24 cellular contexts compared by ENCODE assay signal in genomic region chr7:157995815-157996214, GRCh38.
A peak's percentile ranks its signal among the peaks of the same experiment; 100 is the strongest.
DNase-seq lines count a peak whose midpoint lies in the region; ATAC-seq, FAIRE-seq and TF ChIP-seq lines count a peak whose summit lies in the region.
"Had no signal": no experiment of that assay in that cellular context is flagged by ENCODE, and none has a peak within 500 bp of the region (broad histone marks: within the 10 kb centered on the region; RNA-seq: fewer than 3 reads in every experiment).

No MANE protein-coding gene starts in this region.

- POLR2A ChIA-PET in A549 (lab: Yijun Ruan, JAX) (no interaction called here), HEK293 (lab: Yijun Ruan, JAX) (no interaction called here), K562 (lab: Yijun Ruan, JAX) (interaction anchor here (1.1 kb wide), 1 partner anchor 11 kb away, joined by 3 read pairs; no protein-coding TSS in a partner anchor)

- H3K4me2 ChIP-seq in A549, result no peak overlapping the region
- no peak overlapping the region for H3K4me2 ChIP-seq in K562 (ENCODE audit: insufficient read depth, low read length)

- TF ChIP-seq RAD21 in A549 (conservative IDR thresholded peaks at IDR 0.05 in 1 of 2, IDR thresholded peaks at IDR 0.05 in 1 of 2) (no peak), K562 (CRISPR knock-in tag; conservative IDR thresholded peaks at IDR 0.05 in 1 of 2, IDR thresholded peaks at IDR 0.05 in 1 of 2) (no peak)

- H3K79me2 ChIP-seq in K562 (ENCODE audit: control insufficient read depth, insufficient read depth, low read length), result no peaks in the 10 kb centered on the region

- no peaks in the 10 kb centered on the region for H3K4me1 ChIP-seq in A549
- H3K4me1 ChIP-seq in HEK293 (ENCODE audit: control insufficient read depth, insufficient read depth, low read length), result no peaks in the 10 kb centered on the region
- peaks cover 0 to 4% of the 10 kb centered on the region in 2 experiments; a peak in 1 of 5 replicates for H3K4me1 ChIP-seq in K562 (replicated peaks in 1 of 2; ENCODE audit: control insufficient read depth in 2 of 2, insufficient read depth in 2 of 2, low read length in 2 of 2)
- H3K4me1 ChIP-seq in endodermal cell (ENCODE audit: control insufficient read depth, insufficient read depth, low read length), result no peaks in the 10 kb centered on the region
- no peaks in the 10 kb centered on the region for H3K4me1 ChIP-seq in body of pancreas
- H3K4me1 ChIP-seq in pancreas, result no peaks in the 10 kb centered on the region
- H3K4me1 ChIP-seq: Caco-2 had no signal

- CTCF ChIA-PET in A549 (lab: Yijun Ruan, JAX) (no interaction called here), HEK293 (lab: Yijun Ruan, JAX) (no interaction called here), K562 (lab: Yijun Ruan, JAX; ENCODE audit: low intra/inter-chr PET ratio) (no interaction called here)

- H2AFZ ChIP-seq in K562 (ENCODE audit: low read depth, low read length), result no peak overlapping the region

- 60% methylated on average over 6 of the region's 6 CpGs for WGBS in A549 (ENCODE audit: missing lambda C conversion rate)
- WGBS in K562 (ENCODE audit: insufficient coverage, low coverage, missing lambda C conversion rate), result 7% methylated on average over 6 of the region's 6 CpGs
- WGBS in endodermal cell (ENCODE audit: insufficient coverage in 1 of 2, insufficient read length in 1 of 2), 2 experiments, result 86 to 89% methylated on average over 6 of the region's 6 CpGs
- WGBS in body of pancreas, 2 donors, result 95 to 96% methylated on average over 6 of the region's 6 CpGs
- WGBS in pancreas, 2 donors, result 96 to 98% methylated on average over 6 of the region's 6 CpGs

- TF ChIP-seq POLR2A in A549 (IDR thresholded peaks at IDR 0.05; ENCODE audit: low read length) (no peak), K562 (conservative IDR thresholded peaks at IDR 0.05) (no peak), body of pancreas (IDR thresholded peaks at IDR 0.05) (no peak)

- no TSS peak for BruUV-seq in K562 (replicated peaks; lab: Mats Ljungman, UMichigan)

- no peaks in the 10 kb centered on the region for H3K9me3 ChIP-seq in A549
- no peaks in the 10 kb centered on the region for H3K9me3 ChIP-seq in HEK293 (ENCODE audit: control insufficient read depth, insufficient read depth, low read depth, low read length)
- H3K9me3 ChIP-seq in K562 (replicated peaks; ENCODE audit: control insufficient read depth, insufficient read depth, low read depth, low read length), result no peaks in the 10 kb centered on the region
- peaks cover 50% of the 10 kb centered on the region for H3K9me3 ChIP-seq in endodermal cell (ENCODE audit: control insufficient read depth, low read length)
- H3K9me3 ChIP-seq in body of pancreas, result no peaks in the 10 kb centered on the region
- H3K9me3 ChIP-seq in pancreas, result no peaks in the 10 kb centered on the region
- H3K9me3 ChIP-seq: Caco-2 had no signal

- H3K27me3 ChIP-seq in K562 (ENCODE audit: control insufficient read depth in 2 of 2, insufficient read depth in 2 of 2, low read length in 2 of 2), result peaks cover 37 to 56% of the 10 kb centered on the region in 2 experiments
- H3K27me3 ChIP-seq in endodermal cell (ENCODE audit: control insufficient read depth, insufficient read depth, low read length, poor library complexity, severe bottlenecking), result no peaks in the 10 kb centered on the region
- H3K27me3 ChIP-seq in body of pancreas, result no peaks in the 10 kb centered on the region
- no peaks in the 10 kb centered on the region for H3K27me3 ChIP-seq in pancreas
- H3K27me3 ChIP-seq: BLaER1 treated with 17β-estradiol and CSF1 and Interleukin-3, amounts not matched to agents 10 nM and 100 nM had no signal

- FAIRE-seq in A549 (lab: Jason Lieb, UNC), result no peak
- no peak for FAIRE-seq in K562 (lab: Jason Lieb, UNC)
- no peak for FAIRE-seq in pancreas (lab: Jason Lieb, UNC)
- FAIRE-seq: A204.1, D721Med, G401.6, GM12891, GM19239 had no signal

- peaks cover 15% of the 10 kb centered on the region for H4K20me1 ChIP-seq in K562 (replicated peaks; ENCODE audit: control insufficient read depth, insufficient read depth, low read length)
- H4K20me1 ChIP-seq: BLaER1 treated with 17β-estradiol and CSF1 and Interleukin-3, amounts not matched to agents 10 nM and 100 nM had no signal

- no peak overlapping the region for H3K4me3 Mint-ChIP-seq in endodermal cell
- H3K4me3 Mint-ChIP-seq in type B pancreatic cell, result no peak overlapping the region
- H3K4me3 Mint-ChIP-seq: B cell; CD4-positive, alpha-beta T cell; CD8-positive, alpha-beta T cell had no signal

- peaks cover 3% of the 10 kb centered on the region for H3K9me3 Mint-ChIP-seq in endodermal cell
- H3K9me3 Mint-ChIP-seq in type B pancreatic cell, result no peaks in the 10 kb centered on the region
- H3K9me3 Mint-ChIP-seq: CD4-positive, alpha-beta T cell; CD8-positive, alpha-beta T cell had no signal

- H3K36me3 Mint-ChIP-seq in endodermal cell (ENCODE audit: low read depth) (no peaks in the 10 kb centered on the region), type B pancreatic cell (no peaks in the 10 kb centered on the region)
- H3K36me3 Mint-ChIP-seq: CD8-positive, alpha-beta T cell had no signal

- ATAC-seq in A549, result no peak
- no peak for ATAC-seq in K562
- ATAC-seq in body of pancreas, result no peak
- ATAC-seq in pancreas, result no peak
- ATAC-seq in HG02981 (IDR thresholded peaks at IDR 0.05; ENCODE audit: unreplicated experiment), result no peak
- ATAC-seq: CD8-positive, alpha-beta T cell had no signal

- no peaks in the 10 kb centered on the region for H3K9me1 ChIP-seq in K562 (ENCODE audit: control insufficient read depth, insufficient read depth, low read length)

- H3K27me3 Mint-ChIP-seq in endodermal cell (ENCODE audit: insufficient read depth) (no peaks in the 10 kb centered on the region), type B pancreatic cell (peaks cover 6% of the 10 kb centered on the region)
- H3K27me3 Mint-ChIP-seq: B cell had no signal

- TF ChIP-seq CTCF in A549 (IDR thresholded peaks at IDR 0.05) (no peak), HEK293 (tag by site-specific recombination; IDR thresholded peaks at IDR 0.05) (no peak), K562 (IDR thresholded peaks at IDR 0.05 in 2 of 3, conservative IDR thresholded peaks at IDR 0.05 in 1 of 3; ENCODE audit: insufficient read depth in 2 of 3, low read depth in 1 of 3, low read length in 3 of 3) (no peak), endodermal cell (conservative IDR thresholded peaks at IDR 0.05) (no peak), body of pancreas (IDR thresholded peaks at IDR 0.05) (no peak), pancreas (IDR thresholded peaks at IDR 0.05) (no peak), type B pancreatic cell (conservative IDR thresholded peaks at IDR 0.05) (no peak)

- no peak overlapping the region for H3K27ac ChIP-seq in A549
- no peak overlapping the region for H3K27ac ChIP-seq in HEK293 (ENCODE audit: extremely low read depth, low read depth, low read length)
- H3K27ac ChIP-seq in K562 (ENCODE audit: extremely low read depth, low read depth, low read length), result no peak overlapping the region
- no peak overlapping the region for H3K27ac ChIP-seq in endodermal cell (ENCODE audit: low read depth, low read length)
- no peak overlapping the region for H3K27ac ChIP-seq in body of pancreas
- H3K27ac ChIP-seq in pancreas, result no peak overlapping the region
- H3K27ac ChIP-seq: BLaER1 treated with 17β-estradiol and CSF1 and Interleukin-3, amounts not matched to agents 10 nM and 100 nM; C4-2B had no signal

- intact Hi-C loops in K562 (cut with micrococcal nuclease), result no loop called here
- intact Hi-C loops in body of pancreas (cut with DNase I), result no loop called here
- intact Hi-C loops in pancreas (cut with DNase I), result no loop called here

- peaks cover 6% of the 10 kb centered on the region for H3K4me1 Mint-ChIP-seq in endodermal cell
- no peaks in the 10 kb centered on the region for H3K4me1 Mint-ChIP-seq in type B pancreatic cell (ENCODE audit: unreplicated experiment)
- H3K4me1 Mint-ChIP-seq: B cell had no signal

- H3K4me3 ChIP-seq in A549 (no peak overlapping the region), HEK293 (ENCODE audit: low read depth, low read length) (no peak overlapping the region), K562 (no peak overlapping the region), endodermal cell (ENCODE audit: low read length) (peak overlapping the region; percentile 53), body of pancreas (no peak overlapping the region), pancreas (no peak overlapping the region)
- H3K4me3 ChIP-seq: BLaER1 treated with 17β-estradiol and CSF1 and Interleukin-3, amounts not matched to agents 10 nM and 100 nM had no signal

- H3K27ac Mint-ChIP-seq in endodermal cell (no peak overlapping the region), type B pancreatic cell (no peak overlapping the region)
- H3K27ac Mint-ChIP-seq: B cell; CD4-positive, alpha-beta T cell; CD8-positive, alpha-beta T cell had no signal

- no peak for DNase-seq in A549 (ENCODE audit: low read depth in 1 of 2, low spot score in 1 of 2)
- no peak for DNase-seq in K562 (ENCODE audit: extremely low read depth in 1 of 4, low spot score in 3 of 4)
- DNase-seq in endodermal cell, result no peak
- no peak for DNase-seq in body of pancreas
- DNase-seq in pancreas, result no peak
- DNase-seq in type B pancreatic cell (ENCODE audit: extremely low spot score, unreplicated experiment), result no peak
- DNase-seq: 8988T; AML-193; Caco-2; Calu3; CD8-positive, alpha-beta T cell; DMS79 treated with DMSO at 0.1 percent for 48 hours; GF-D8 had no signal

- TF ChIP-seq EP300 in A549 (IDR thresholded peaks at IDR 0.05) (no peak), K562 (IDR thresholded peaks at IDR 0.05; ENCODE audit: low read length) (no peak)

- no peaks in the 10 kb centered on the region for H3K36me3 ChIP-seq in HEK293 (ENCODE audit: control insufficient read depth in 2 of 2, insufficient read depth in 1 of 2, low read length in 2 of 2)
- H3K36me3 ChIP-seq in K562 (ENCODE audit: control insufficient read depth, insufficient read depth, low read length), result no peaks in the 10 kb centered on the region
- H3K36me3 ChIP-seq in endodermal cell (ENCODE audit: control insufficient read depth, insufficient read depth, low read length), result no peaks in the 10 kb centered on the region
- H3K36me3 ChIP-seq in body of pancreas (replicated peaks in 1 of 2; ENCODE audit: insufficient read depth in 1 of 2, low read depth in 2 of 2), result no peaks in the 10 kb centered on the region
- no peaks in the 10 kb centered on the region for H3K36me3 ChIP-seq in pancreas
- H3K36me3 ChIP-seq: BLaER1 treated with 17β-estradiol and CSF1 and Interleukin-3, amounts not matched to agents 10 nM and 100 nM had no signal

- H3K9ac ChIP-seq in K562 (ENCODE audit: insufficient read depth in 1 of 2, low read depth in 2 of 2, low read length in 2 of 2) (no peak overlapping the region), endodermal cell (ENCODE audit: extremely low read depth, low read length, poor library complexity, severe bottlenecking) (no peak overlapping the region)

- in situ Hi-C loops in K562 (cut with MboI), result no loop called here

TF ChIP-seq in A549, 52 proteins besides CTCF, POLR2A, EP300 and RAD21 (continues in another document):
- peak; percentile 60; the same call in 1 of the 2 replicates for TF ChIP-seq HDAC2 (IDR thresholded peaks at IDR 0.05)

TF ChIP-seq in HEK293, 187 proteins besides CTCF, POLR2A, EP300 and RAD21 (continues in another document):
- TF ChIP-seq YY1 (tag by site-specific recombination; IDR thresholded peaks at IDR 0.05) (no peak), ZNF146 (tag by site-specific recombination; IDR thresholded peaks at IDR 0.05) (peak; percentile 99)

TF ChIP-seq in K562, 482 proteins besides CTCF, POLR2A, EP300 and RAD21 (continues in another document):
- no peak for TF ChIP-seq SMARCC2 (IDR thresholded peaks at IDR 0.05; ENCODE audit: low read depth)
